Comparison of ENCODE assay signal across 3 cellular contexts in genomic region chr1:240018617-240019016, GRCh38.
"Had no signal": no experiment of that assay in that cellular context is flagged by ENCODE, and none has a peak within 500 bp of the region (broad histone marks: within the 10 kb centered on the region; RNA-seq: fewer than 3 reads in every experiment).

No MANE protein-coding gene starts in this region.

- DNase-seq: GDM1, GF-D8 had no signal

- ATAC-seq: GM12878 had no signal

- H3K4me3 ChIP-seq: GM12878 had no signal
